In genomic region chr14:70871863-70872677, GRCh38 we compare ENCODE assay signal across 12 cellular contexts. TPM values are rescaled to one million over a fixed set of nuclear protein-coding genes. Genes with fewer than 3 reads are reported as not detected.
A peak's percentile ranks its signal among the peaks of the same experiment; 100 is the strongest.
DNase-seq lines count a peak whose midpoint lies in the region; ATAC-seq, FAIRE-seq and TF ChIP-seq lines count a peak whose summit lies in the region.
"Had no signal": no experiment of that assay in that cellular context is flagged by ENCODE, and none has a peak within 500 bp of the region (broad histone marks: within the 10 kb centered on the region; RNA-seq: fewer than 3 reads in every experiment).

No MANE protein-coding gene starts in this region.

- no peaks in the 10 kb centered on the region for H3K9me3 ChIP-seq in osteoblast (ENCODE audit: low read depth, low read length)

- ATAC-seq in HG02623 (IDR thresholded peaks at IDR 0.05; ENCODE audit: unreplicated experiment) = no peak

- in situ Hi-C loops in GM13976 (cut with MboI; ENCODE audit: low sequenced_read_pairs, unreplicated experiment) = no loop called here

- H3K27me3 ChIP-seq in osteoblast (ENCODE audit: insufficient read depth, low read length) = no peaks in the 10 kb centered on the region
- H3K27me3 ChIP-seq: sigmoid colon had no signal

- peaks cover 12% of the 10 kb centered on the region for H3K4me1 Mint-ChIP-seq in activated T-helper 2 cell treated with anti-CD3 and anti-CD28 coated beads, Interferon-gamma antibody, Interleukin-2, Interleukin-4, amounts not matched to agents 10 μg/mL and 5 μg/mL and 100 μg/mL, durations not matched to agents 14 hours and 24 hours and 36 hours (ENCODE audit: low read depth)

- H3K79me2 ChIP-seq in osteoblast (ENCODE audit: insufficient read depth, low read length) = no peaks in the 10 kb centered on the region

- H3K36me3 ChIP-seq in osteoblast (ENCODE audit: insufficient read depth, low read length) = no peaks in the 10 kb centered on the region
- H3K36me3 ChIP-seq: sigmoid colon had no signal

- H3K4me1 ChIP-seq in osteoblast (ENCODE audit: insufficient read depth, low read length) = no peaks in the 10 kb centered on the region
- H3K4me1 ChIP-seq: sigmoid colon had no signal

- no peaks in the 10 kb centered on the region for H4K20me1 ChIP-seq in osteoblast (ENCODE audit: insufficient read depth, low read length)

- TF ChIP-seq CTCF in GM13976 (IDR thresholded peaks at IDR 0.05; ENCODE audit: borderline replicate concordance, control extremely low read depth, extremely low read depth, insufficient read depth, missing control alignments) = no peak
- TF ChIP-seq CTCF in osteoblast (IDR thresholded peaks at IDR 0.05; ENCODE audit: extremely low read depth, low read depth, low read length) = no peak

- H3K4me3 Mint-ChIP-seq in activated T-helper 2 cell treated with anti-CD3 and anti-CD28 coated beads, Interferon-gamma antibody, Interleukin-2, Interleukin-4, amounts not matched to agents 10 μg/mL and 5 μg/mL and 100 μg/mL, durations not matched to agents 14 hours and 24 hours and 36 hours (ENCODE audit: low read depth) = peak overlapping the region; percentile 54

- H3K36me3 Mint-ChIP-seq in activated T-helper 2 cell treated with anti-CD3 and anti-CD28 coated beads, Interferon-gamma antibody, Interleukin-2, Interleukin-4, amounts not matched to agents 10 μg/mL and 5 μg/mL and 100 μg/mL, durations not matched to agents 14 hours and 24 hours and 36 hours (ENCODE audit: low read depth) = peaks cover 16% of the 10 kb centered on the region

- DNase-seq in GM13976 (ENCODE audit: low spot score) (peak; percentile 68), HTR-8/SVneo (ENCODE audit: insufficient read length, low spot score) (no peak), osteoblast (ENCODE audit: insufficient read length, low spot score, missing footprints) (no peak), urothelium cell line (ENCODE audit: low spot score) (no peak), COLO829 (ENCODE audit: low spot score) (no peak)
- no peak for DNase-seq in activated T-helper 2 cell treated with anti-CD3 and anti-CD28 coated beads, Interferon-gamma antibody, Interleukin-2, Interleukin-4, amounts not matched to agents 10 μg/mL and 5 μg/mL and 100 μg/mL, durations not matched to agents 14 hours and 24 hours and 36 hours (ENCODE audit: low spot score)
- DNase-seq: DMS153, NCI-H446, SHP77, sigmoid colon had no signal

- peak overlapping the region; percentile 15 for H3K4me2 ChIP-seq in osteoblast (ENCODE audit: insufficient read depth, low read length)

- FAIRE-seq in HTR-8/SVneo (lab: Jason Lieb, UNC) = peak; percentile 87
- no peak for FAIRE-seq in urothelium cell line (lab: Jason Lieb, UNC)
- FAIRE-seq: H54 had no signal

- H3K27ac ChIP-seq in osteoblast (ENCODE audit: low read depth, low read length) = no peak overlapping the region
- H3K27ac ChIP-seq: sigmoid colon had no signal

- H3K27me3 Mint-ChIP-seq in activated T-helper 2 cell treated with anti-CD3 and anti-CD28 coated beads, Interferon-gamma antibody, Interleukin-2, Interleukin-4, amounts not matched to agents 10 μg/mL and 5 μg/mL and 100 μg/mL, durations not matched to agents 14 hours and 24 hours and 36 hours (ENCODE audit: low read depth) = no peaks in the 10 kb centered on the region

- H3K27ac Mint-ChIP-seq in activated T-helper 2 cell treated with anti-CD3 and anti-CD28 coated beads, Interferon-gamma antibody, Interleukin-2, Interleukin-4, amounts not matched to agents 10 μg/mL and 5 μg/mL and 100 μg/mL, durations not matched to agents 14 hours and 24 hours and 36 hours = peak overlapping the region; percentile 59

- H2AFZ ChIP-seq in osteoblast (ENCODE audit: low read length) = peak overlapping the region; percentile 51

- peaks cover 27% of the 10 kb centered on the region for H3K9me3 Mint-ChIP-seq in activated T-helper 2 cell treated with anti-CD3 and anti-CD28 coated beads, Interferon-gamma antibody, Interleukin-2, Interleukin-4, amounts not matched to agents 10 μg/mL and 5 μg/mL and 100 μg/mL, durations not matched to agents 14 hours and 24 hours and 36 hours

- no peak overlapping the region for H3K4me3 ChIP-seq in osteoblast (ENCODE audit: insufficient read depth, low read length)

- intact Hi-C loops in activated T-helper 2 cell treated with anti-CD3 and anti-CD28 coated beads, Interferon-gamma antibody, Interleukin-2, Interleukin-4, amounts not matched to agents 10 μg/mL and 5 μg/mL and 100 μg/mL, durations not matched to agents 14 hours and 24 hours and 36 hours (cut with micrococcal nuclease) = loop anchor here (1.0 to 5.0 kb wide), 2 partner anchors 14 to 35 kb away; partner anchors contain the start of gene PCNX1

RNA-seq across cellular contexts. Expression of gene PCNX1, which starts 35.2 kb away (rescaled TPM):
- 54.5 and 59.0 TPM in 2 replicates for total RNA-seq in activated T-helper 2 cell treated with anti-CD3 and anti-CD28 coated beads, Interferon-gamma antibody, Interleukin-2, Interleukin-4, amounts not matched to agents 10 μg/mL and 5 μg/mL and 100 μg/mL, durations not matched to agents 14 hours and 24 hours and 36 hours
- total RNA-seq in osteoblast = 51.0 and 72.5 TPM in 2 replicates
